ENCODE assay signal across 25 cellular contexts in genomic region chr10:88913803-88914202, GRCh38. TPM values are rescaled to one million over a fixed set of nuclear protein-coding genes. Genes with fewer than 3 reads are reported as not detected.
DNase-seq lines count a peak whose midpoint lies in the region; ATAC-seq and TF ChIP-seq lines count a peak whose summit lies in the region.
"Had no signal": no experiment of that assay in that cellular context is flagged by ENCODE, and none has a peak within 500 bp of the region (broad histone marks: within the 10 kb centered on the region; RNA-seq: fewer than 3 reads in every experiment).

No MANE protein-coding gene starts in this region.

- POLR2A ChIA-PET in naive thymus-derived CD8-positive, alpha-beta T cell (lab: Charles Lee) = no interaction called here

- H3K4me1 ChIP-seq in subcutaneous abdominal adipose tissue (ENCODE audit: control insufficient read depth in 5 of 5, insufficient read depth in 5 of 5, low read length in 5 of 5) = peaks cover 6 to 29% (median 25%) of the 10 kb centered on the region in 5 donors
- H3K4me1 ChIP-seq: left lung had no signal

- TF ChIP-seq POLR2A in lower leg skin (IDR thresholded peaks at IDR 0.05) = no peak

- intact Hi-C loops in lower leg skin (cut with DNase I; ENCODE audit: low total_unique reads) = no loop called here

- 68 to 72% methylated on average over 5 of the region's 5 CpGs for WGBS in lower leg skin, 2 donors

- peak overlapping the region; percentile 11 for H3K27ac ChIP-seq in subcutaneous abdominal adipose tissue (ENCODE audit: low read depth, low read length)
- H3K27ac ChIP-seq: cardiac muscle cell, KMS-11, neutrophil, thoracic aorta had no signal

- peaks cover 25% of the 10 kb centered on the region for H3K36me3 Mint-ChIP-seq in activated naive CD8-positive, alpha-beta T cell
- H3K36me3 Mint-ChIP-seq in activated naive CD8-positive, alpha-beta T cell treated with anti-CD3 and anti-CD28 coated beads, Interleukin-2, amount 50 U/mL, for 24 hours (ENCODE audit: low read depth) = peaks cover 55% of the 10 kb centered on the region
- peaks cover 0 to 70% (median 27%) of the 10 kb centered on the region in 3 donors for H3K36me3 Mint-ChIP-seq in naive thymus-derived CD8-positive, alpha-beta T cell

- H3K9ac ChIP-seq in subcutaneous abdominal adipose tissue (ENCODE audit: low read length in 5 of 5) = no peak overlapping the region
- H3K9ac ChIP-seq: KMS-11 had no signal

- H3K27me3 ChIP-seq in subcutaneous abdominal adipose tissue (ENCODE audit: control insufficient read depth in 5 of 5, insufficient read depth in 4 of 5, low read length in 5 of 5) = no peaks in the 10 kb centered on the region
- H3K27me3 ChIP-seq: cardiac muscle cell, heart right ventricle, left lung, neutrophil had no signal

- no peak overlapping the region for H3K4me3 Mint-ChIP-seq in activated naive CD8-positive, alpha-beta T cell
- H3K4me3 Mint-ChIP-seq in activated naive CD8-positive, alpha-beta T cell treated with anti-CD3 and anti-CD28 coated beads, Interleukin-2, amount 50 U/mL, for 24 hours = no peak overlapping the region
- H3K4me3 Mint-ChIP-seq in naive thymus-derived CD8-positive, alpha-beta T cell = no peak overlapping the region
- H3K4me3 Mint-ChIP-seq: activated T-cell treated with anti-CD3 and anti-CD28 coated beads, Interleukin-2, amount 50 U/mL, for 4 hours; CD4-positive, CD25-positive, alpha-beta regulatory T cell had no signal

- ATAC-seq in activated naive CD8-positive, alpha-beta T cell treated with anti-CD3 and anti-CD28 coated beads, Interleukin-2, amount 50 U/mL, for 24 hours = no peak
- no peak for ATAC-seq in naive thymus-derived CD8-positive, alpha-beta T cell
- ATAC-seq: activated T-cell treated with anti-CD3 and anti-CD28 coated beads, Interleukin-2, amount 50 U/mL, for 4 hours; GM12878 had no signal

- H3K4me3 ChIP-seq in subcutaneous abdominal adipose tissue (ENCODE audit: low read depth in 1 of 5, low read length in 5 of 5) (no peak overlapping the region), lower leg skin (ENCODE audit: low read depth, poor library complexity, severe bottlenecking) (no peak overlapping the region)
- H3K4me3 ChIP-seq: cardiac muscle cell, GM12878, heart right ventricle, left lung, thoracic aorta had no signal

- H3K36me3 ChIP-seq in subcutaneous abdominal adipose tissue (ENCODE audit: control insufficient read depth in 5 of 5, insufficient read depth in 5 of 5, low read length in 5 of 5) = peaks cover 2 to 15% (median 6%) of the 10 kb centered on the region in 5 donors
- H3K36me3 ChIP-seq: cardiac muscle cell, left lung, thoracic aorta had no signal

- peaks cover 9% of the 10 kb centered on the region for H3K4me1 Mint-ChIP-seq in activated naive CD8-positive, alpha-beta T cell (ENCODE audit: low read depth)
- H3K4me1 Mint-ChIP-seq in activated naive CD8-positive, alpha-beta T cell treated with anti-CD3 and anti-CD28 coated beads, Interleukin-2, amount 50 U/mL, for 24 hours = peaks cover 18% of the 10 kb centered on the region
- peaks cover 0 to 3% (median under 1%) of the 10 kb centered on the region in 4 donors for H3K4me1 Mint-ChIP-seq in naive thymus-derived CD8-positive, alpha-beta T cell

- DNase-seq in activated naive CD8-positive, alpha-beta T cell treated with anti-CD3 and anti-CD28 coated beads, Interleukin-2, amount 50 U/mL, for 24 hours = no peak
- peak; percentile 59 for DNase-seq in NCI-H1694 (lab: John Stamatoyannopoulos, UW)
- peak; percentile 84 for DNase-seq in cerebellar cortex (ENCODE audit: low spot score)
- DNase-seq in lower leg skin (ENCODE audit: low spot score in 2 of 2) = no peak
- no peak for DNase-seq in glomerular visceral epithelial cell (ENCODE audit: extremely low spot score)
- DNase-seq in naive thymus-derived CD8-positive, alpha-beta T cell = no peak
- DNase-seq: activated CD4-positive, alpha-beta T cell treated with anti-CD3 and anti-CD28 coated beads for 4 hours; activated naive CD4-positive, alpha-beta T cell; activated T-cell treated with anti-CD3 and anti-CD28 coated beads, Interleukin-2, amount 50 U/mL, for 4 hours; amygdala; CD4-positive, CD25-positive, alpha-beta regulatory T cell; dermis blood vessel endothelial cell; heart right ventricle; left lung; NCI-H526; small intestine; stimulated activated CD4-positive, alpha-beta T cell treated with anti-CD3 and anti-CD28 coated beads, Interleukin-2, amount 100 ng/mL, for 48 hours; stimulated activated naive CD4-positive, alpha-beta T cell had no signal

- H3K27me3 Mint-ChIP-seq in activated naive CD8-positive, alpha-beta T cell = no peaks in the 10 kb centered on the region
- H3K27me3 Mint-ChIP-seq in activated naive CD8-positive, alpha-beta T cell treated with anti-CD3 and anti-CD28 coated beads, Interleukin-2, amount 50 U/mL, for 24 hours = no peaks in the 10 kb centered on the region
- no peaks in the 10 kb centered on the region for H3K27me3 Mint-ChIP-seq in naive thymus-derived CD8-positive, alpha-beta T cell
- H3K27me3 Mint-ChIP-seq: CD4-positive, CD25-positive, alpha-beta regulatory T cell had no signal

- no peak for TF ChIP-seq CTCF in lower leg skin (IDR thresholded peaks at IDR 0.05)

- no peaks in the 10 kb centered on the region for H3K9me3 ChIP-seq in subcutaneous abdominal adipose tissue (ENCODE audit: control insufficient read depth in 5 of 5, low read length in 5 of 5)
- H3K9me3 ChIP-seq: heart right ventricle, left lung, neutrophil, thoracic aorta had no signal

- H3K27ac Mint-ChIP-seq in activated naive CD8-positive, alpha-beta T cell = peak overlapping the region; percentile 54
- H3K27ac Mint-ChIP-seq in activated naive CD8-positive, alpha-beta T cell treated with anti-CD3 and anti-CD28 coated beads, Interleukin-2, amount 50 U/mL, for 24 hours = no peak overlapping the region
- H3K27ac Mint-ChIP-seq in naive thymus-derived CD8-positive, alpha-beta T cell = no peak overlapping the region
- H3K27ac Mint-ChIP-seq: CD4-positive, CD25-positive, alpha-beta regulatory T cell had no signal

- H3K9me3 Mint-ChIP-seq in activated naive CD8-positive, alpha-beta T cell (ENCODE audit: low read depth) = no peaks in the 10 kb centered on the region
- H3K9me3 Mint-ChIP-seq in activated naive CD8-positive, alpha-beta T cell treated with anti-CD3 and anti-CD28 coated beads, Interleukin-2, amount 50 U/mL, for 24 hours = no peaks in the 10 kb centered on the region
- no peaks in the 10 kb centered on the region for H3K9me3 Mint-ChIP-seq in naive thymus-derived CD8-positive, alpha-beta T cell
- H3K9me3 Mint-ChIP-seq: activated T-cell treated with anti-CD3 and anti-CD28 coated beads, Interleukin-2, amount 50 U/mL, for 4 hours; CD4-positive, CD25-positive, alpha-beta regulatory T cell had no signal

RNA-seq across cellular contexts. Expression of gene STAMBPL1, which starts 33.8 kb away (rescaled TPM):
- total RNA-seq in lower leg skin = 10 to 100 TPM in 2 of 4 donors, 1 to 10 TPM in 2; 6.9 to 16.2 (median 10.9) TPM
- 10 to 100 TPM; 23.3 to 23.9 TPM for total RNA-seq in naive thymus-derived CD8-positive, alpha-beta T cell
- polyA plus RNA-seq in naive thymus-derived CD8-positive, alpha-beta T cell = 1 to 10 TPM; 5.5 to 7.0 (median 6.3) TPM

RNA-seq across cellular contexts. Expression of gene ACTA2, which starts 38.8 kb away (rescaled TPM):
- total RNA-seq in lower leg skin = 100 to 1,000 TPM in 3 of 4 donors, 10 to 100 TPM in 1; 66.4 to 344 (median 129) TPM
- 1 to 10 TPM; 1.4 to 1.8 TPM for total RNA-seq in naive thymus-derived CD8-positive, alpha-beta T cell
- 1 to 10 TPM in 1 of 3 donors, under 1 TPM in 1, not detected in 1; 0.34 to 9.7 TPM for polyA plus RNA-seq in naive thymus-derived CD8-positive, alpha-beta T cell

Comparison
In these comparisons a context has a peak if more than half of its experiments do, and no peak if none do; other contexts are left out.
1. DNase-seq: peak in NCI-H1694 (single experiment) and cerebellar cortex (single experiment); none in activated naive CD8-positive, alpha-beta T cell treated with anti-CD3 and anti-CD28 coated beads, Interleukin-2, amount 50 U/mL, for 24 hours (single experiment), lower leg skin (0 of 2), glomerular visceral epithelial cell (single experiment) and naive thymus-derived CD8-positive, alpha-beta T cell (0 of 10).
2. RNA of gene ACTA2, which starts 38.8 kb away (total RNA-seq): 66.4 to 344 TPM in lower leg skin; 1.4 to 1.8 TPM in naive thymus-derived CD8-positive, alpha-beta T cell; every median in the first group is over 10 times any median in the second.